Comparison of ENCODE assay signal across 24 cellular contexts in genomic region chr2:26450031-26450635, GRCh38. TPM values are rescaled to one million over a fixed set of nuclear protein-coding genes. Genes with fewer than 3 reads are reported as not detected.
DNase-seq lines count a peak whose midpoint lies in the region; ATAC-seq, FAIRE-seq and TF ChIP-seq lines count a peak whose summit lies in the region.
"Had no signal": no experiment of that assay in that cellular context is flagged by ENCODE, and none has a peak within 500 bp of the region (broad histone marks: within the 10 kb centered on the region; RNA-seq: fewer than 3 reads in every experiment).

No MANE protein-coding gene starts in this region.

- CTCF ChIA-PET in HepG2 (lab: Yijun Ruan, JAX; ENCODE audit: low intra/inter-chr PET ratio, low total read pairs), result no interaction called here

- H3F3A ChIP-seq in neural progenitor cell (ENCODE audit: low read depth), result no peaks in the 10 kb centered on the region

- H3K9ac ChIP-seq in HepG2 (ENCODE audit: insufficient read depth, low read depth, low read length) (no peak overlapping the region), neural progenitor cell (no peak overlapping the region)

- POLR2A ChIA-PET in HepG2 (lab: Yijun Ruan, JAX), result no interaction called here

- H4K20me1 ChIP-seq in HepG2 (ENCODE audit: insufficient read depth, low read length) (no peaks in the 10 kb centered on the region), neural progenitor cell (ENCODE audit: low read depth) (no peaks in the 10 kb centered on the region)

- H3K27me3 ChIP-seq in right lobe of liver (no peaks in the 10 kb centered on the region), HepG2 (ENCODE audit: control insufficient read depth in 1 of 2, insufficient read depth in 2 of 2, low read length in 2 of 2) (peaks cover 0 to 16% of the 10 kb centered on the region in 2 experiments; a peak in 1 of 5 replicates), neural progenitor cell (no peaks in the 10 kb centered on the region), testis (no peaks in the 10 kb centered on the region), prostate gland (replicated peaks; ENCODE audit: insufficient read depth) (no peaks in the 10 kb centered on the region)

- 89% methylated on average over 9 of the region's 13 CpGs for WGBS in right lobe of liver (ENCODE audit: insufficient coverage, low coverage, low lambda C conversion rate, missing lambda C conversion rate)
- 50% methylated on average over 10 of the region's 13 CpGs for WGBS in HepG2 (ENCODE audit: low lambda C conversion rate)
- 94% methylated on average over 13 of the region's 13 CpGs for WGBS in testis, 2 donors
- WGBS in prostate gland, result 85% methylated on average over 13 of the region's 13 CpGs

- H3K36me3 ChIP-seq in right lobe of liver, result no peaks in the 10 kb centered on the region
- H3K36me3 ChIP-seq in HepG2 (replicated peaks in 1 of 2; ENCODE audit: control insufficient read depth in 1 of 2, insufficient read depth in 2 of 2, low read length in 2 of 2), result no peaks in the 10 kb centered on the region
- no peaks in the 10 kb centered on the region for H3K36me3 ChIP-seq in neural progenitor cell
- H3K36me3 ChIP-seq in testis (ENCODE audit: low read depth, missing control alignments), result no peaks in the 10 kb centered on the region
- no peaks in the 10 kb centered on the region for H3K36me3 ChIP-seq in prostate gland
- H3K36me3 ChIP-seq: HAP-1 had no signal

- peaks cover 2% of the 10 kb centered on the region for H3K4me1 Mint-ChIP-seq in neural progenitor cell
- H3K4me1 Mint-ChIP-seq: CD4-positive, alpha-beta memory T cell; GM23338 had no signal

- DNase-seq in right lobe of liver, result peak in 2 of 3 donors; percentile 27 to 32
- no peak for DNase-seq in HepG2 (ENCODE audit: low spot score)
- DNase-seq in neural progenitor cell (ENCODE audit: low spot score), result no peak
- DNase-seq in posterior vena cava (ENCODE audit: low spot score), result peak; percentile 45
- DNase-seq in testis, result peak; percentile 11
- no peak for DNase-seq in prostate gland (ENCODE audit: low spot score)
- DNase-seq in LoVo (ENCODE audit: low spot score), result no peak
- no peak for DNase-seq in GOT3 (lab: John Stamatoyannopoulos, UW)
- DNase-seq: 8988T; C1 segment of cervical spinal cord; CD4-positive, alpha-beta memory T cell; COR-L47; DMS 273 treated with DMSO at 0.1 percent for 48 hours; DMS79; EL; GDM1; HFFc6 had no signal

- H3K4me2 ChIP-seq in HepG2 (ENCODE audit: low read depth, low read length) (no peak overlapping the region), neural progenitor cell (no peak overlapping the region)
- H3K4me2 ChIP-seq: GM23338 had no signal

- H3K79me2 ChIP-seq in HepG2 (ENCODE audit: insufficient read depth, low read length) (no peaks in the 10 kb centered on the region), neural progenitor cell (ENCODE audit: low read depth) (no peaks in the 10 kb centered on the region)

- H3K27ac ChIP-seq in right lobe of liver (no peak overlapping the region), HepG2 (ENCODE audit: extremely low read length, insufficient read depth, low read length) (no peak overlapping the region), neural progenitor cell (no peak overlapping the region), testis (no peak overlapping the region), prostate gland (no peak overlapping the region)

- in situ Hi-C loops in HepG2 (cut with HindIII; ENCODE audit: extremely low pct_ligation_motif_present, low pct_unique_long_range_greater_than_20kb), result no loop called here

- H3K4me3 Mint-ChIP-seq in neural progenitor cell, result no peak overlapping the region
- H3K4me3 Mint-ChIP-seq: CD4-positive, alpha-beta memory T cell; GM23338; HFFc6 had no signal

- H3K9me3 ChIP-seq in right lobe of liver (no peaks in the 10 kb centered on the region), HepG2 (ENCODE audit: low read length) (no peaks in the 10 kb centered on the region), neural progenitor cell (ENCODE audit: low read depth) (no peaks in the 10 kb centered on the region), testis (no peaks in the 10 kb centered on the region), prostate gland (no peaks in the 10 kb centered on the region)
- H3K9me3 ChIP-seq: HAP-1 had no signal

- H3K27me3 Mint-ChIP-seq in neural progenitor cell (ENCODE audit: insufficient read depth, low read depth), result peaks cover 14% of the 10 kb centered on the region

- ATAC-seq in right lobe of liver (no peak), HepG2 (no peak)
- ATAC-seq: GM12878, GM23338 had no signal

- H3K9me3 Mint-ChIP-seq in neural progenitor cell, result no peaks in the 10 kb centered on the region
- H3K9me3 Mint-ChIP-seq: GM23338 had no signal

- H3K36me3 Mint-ChIP-seq in neural progenitor cell, result peaks cover 6% of the 10 kb centered on the region
- H3K36me3 Mint-ChIP-seq: CD4-positive, alpha-beta memory T cell had no signal

- no peak overlapping the region for H2AFZ ChIP-seq in HepG2 (ENCODE audit: low read length)
- H2AFZ ChIP-seq in neural progenitor cell (replicated peaks), result no peak overlapping the region
- H2AFZ ChIP-seq: GM23338 had no signal

- no peaks in the 10 kb centered on the region for H3K4me1 ChIP-seq in right lobe of liver
- H3K4me1 ChIP-seq in HepG2 (ENCODE audit: insufficient read depth, low read length), result peaks cover 3% of the 10 kb centered on the region
- H3K4me1 ChIP-seq in neural progenitor cell, result peaks cover 1% of the 10 kb centered on the region
- H3K4me1 ChIP-seq in testis, result no peaks in the 10 kb centered on the region
- no peaks in the 10 kb centered on the region for H3K4me1 ChIP-seq in prostate gland (replicated peaks)
- H3K4me1 ChIP-seq: HAP-1 had no signal

- H3K4me3 ChIP-seq in right lobe of liver (no peak overlapping the region), HepG2 (replicated peaks in 1 of 3; ENCODE audit: insufficient read depth in 1 of 3, low read depth in 2 of 3, low read length in 3 of 3) (no peak overlapping the region), neural progenitor cell (no peak overlapping the region), testis (no peak overlapping the region), prostate gland (no peak overlapping the region)
- H3K4me3 ChIP-seq: GM12878, GM23338, HAP-1 had no signal

- TF ChIP-seq EP300 in HepG2 (IDR thresholded peaks at IDR 0.05; ENCODE audit: low read depth in 2 of 2, low read length in 2 of 2), result no peak
- no peak for TF ChIP-seq EP300 in HepG2 (CRISPR knock-in tag; IDR thresholded peaks at IDR 0.05; ENCODE audit: borderline replicate concordance)

- no TSS peak for BruUV-seq in HepG2 (replicated peaks; lab: Mats Ljungman, UMichigan)

- H3K27ac Mint-ChIP-seq in neural progenitor cell, result peak overlapping the region; percentile 40
- H3K27ac Mint-ChIP-seq: CD4-positive, alpha-beta memory T cell; GM23338; HFFc6 had no signal

- TF ChIP-seq POLR2A in right lobe of liver (IDR thresholded peaks at IDR 0.05) (no peak), HepG2 (IDR thresholded peaks at IDR 0.05; ENCODE audit: insufficient read depth in 1 of 2, low read depth in 2 of 2, low read length in 2 of 2) (no peak), testis (IDR thresholded peaks at IDR 0.05) (no peak), prostate gland (IDR thresholded peaks at IDR 0.05) (no peak)

- no peak for FAIRE-seq in HepG2 (lab: Jason Lieb, UNC)
- FAIRE-seq: D721Med, GM12878, GM18507, H54 had no signal

- intact Hi-C loops in right lobe of liver (cut with DNase I), result no loop called here
- intact Hi-C loops in HepG2 (cut with micrococcal nuclease; ENCODE audit: unreplicated experiment), result no loop called here
- intact Hi-C loops in posterior vena cava (cut with DNase I), result no loop called here
- intact Hi-C loops in testis (cut with DNase I; ENCODE audit: low total_unique reads), result no loop called here
- intact Hi-C loops in prostate gland (cut with DNase I), result no loop called here

- TF ChIP-seq CTCF in right lobe of liver (IDR thresholded peaks at IDR 0.05) (no peak), HepG2 (CRISPR knock-in tag; IDR thresholded peaks at IDR 0.05) (no peak), neural progenitor cell (IDR thresholded peaks at IDR 0.05) (no peak), testis (IDR thresholded peaks at IDR 0.05) (no peak), prostate gland (IDR thresholded peaks at IDR 0.05) (no peak)

- no peak for TF ChIP-seq RAD21 in HepG2 (CRISPR knock-in tag; IDR thresholded peaks at IDR 0.05)

RNA-seq across cellular contexts. Expression of gene OTOF, which starts 27.8 kb away (rescaled TPM):
- total RNA-seq in right lobe of liver (under 1 TPM in 2 of 6 experiments, not detected in 4; 0.06 to 0.12 TPM), HepG2 (2016; rRNA removed; fragmentation: Illumina TruSeq; extraction: Trizol) (0.04 TPM in 1 of 2 replicates, not detected in the other), neural progenitor cell (ENCODE audit: low replicate concordance) (0.36 and 0.84 TPM in 2 replicates), posterior vena cava (under 1 TPM; 0.29 to 0.32 TPM), testis (1 to 10 TPM; 1.7 to 2.2 TPM), prostate gland (under 1 TPM in 1 of 2 donors, not detected in 1; 0.68 TPM)
- 0.09 TPM in 1 of 2 replicates, not detected in the other for total RNA-seq in HepG2 (2016; cell fraction: cytosol; rRNA removed; fragmentation: Illumina TruSeq; extraction: Trizol; ENCODE audit: low read depth)
- 0.04 TPM in 1 of 2 replicates, not detected in the other for total RNA-seq in HepG2 (2016; cell fraction: insoluble cytoplasmic fraction; rRNA removed; fragmentation: Illumina TruSeq; extraction: Trizol)
- 0.03 TPM in 1 of 2 replicates, not detected in the other for total RNA-seq in HepG2 (2016; cell fraction: membrane; rRNA removed; fragmentation: Illumina TruSeq; extraction: Trizol)
- total RNA-seq in HepG2 (2016; cell fraction: nucleus; rRNA removed; fragmentation: Illumina TruSeq; extraction: Trizol), result 0.06 TPM in 1 of 2 replicates, not detected in the other
- polyA plus RNA-seq in HepG2 (2011; rRNA removed) (not detected in 2 replicates), testis (ENCODE audit: insufficient read depth, low read depth, low replicate concordance) (1.6 TPM)
- 0.01 TPM in 2 replicates for polyA plus RNA-seq in HepG2 (2011; cell fraction: cytosol; rRNA removed)
- polyA plus RNA-seq in HepG2 (2011; cell fraction: nucleus; rRNA removed), result 0.12 and 0.26 TPM in 2 replicates
- 0.05 TPM in 1 of 2 replicates, not detected in the other for polyA plus RNA-seq in HepG2 (2012)
- not detected in 2 replicates for polyA plus RNA-seq in HepG2 (2016; cell fraction: cytosol; fragmentation: Illumina TruSeq; extraction: Trizol; ENCODE audit: low read depth)
- polyA plus RNA-seq in HepG2 (2016; cell fraction: insoluble cytoplasmic fraction; fragmentation: Illumina TruSeq; extraction: Trizol; ENCODE audit: low read depth), result 0.04 TPM in 1 of 2 replicates, not detected in the other
- polyA plus RNA-seq in HepG2 (2016; cell fraction: membrane; fragmentation: Illumina TruSeq; extraction: Trizol; ENCODE audit: low read depth), result not detected in 2 replicates
- polyA plus RNA-seq in HepG2 (2016; cell fraction: nucleus; fragmentation: Illumina TruSeq; extraction: Trizol; ENCODE audit: insufficient read depth, low read depth), result 0.33 TPM in 1 of 2 replicates, not detected in the other
- polyA minus RNA-seq in HepG2 (2011; rRNA and poly(A)+ RNA removed; ENCODE audit: low replicate concordance), result 0.02 TPM in 1 of 2 replicates, not detected in the other
- not detected in 2 replicates for polyA minus RNA-seq in HepG2 (2011; cell fraction: cytosol; rRNA and poly(A)+ RNA removed)
- not detected in 2 replicates for polyA minus RNA-seq in HepG2 (2011; cell fraction: nucleus; rRNA and poly(A)+ RNA removed)
- total RNA-seq: A673 had no signal

RNA-seq across cellular contexts. Expression of gene DRC1, which starts 48.4 kb away (rescaled TPM):
- total RNA-seq in right lobe of liver, result under 1 TPM in 2 of 6 experiments, not detected in 4; 0.31 TPM
- total RNA-seq in HepG2 (2016; rRNA removed; fragmentation: Illumina TruSeq; extraction: Trizol), result 0.07 and 0.08 TPM in 2 replicates
- 0.18 and 0.30 TPM in 2 replicates for total RNA-seq in HepG2 (2016; cell fraction: cytosol; rRNA removed; fragmentation: Illumina TruSeq; extraction: Trizol; ENCODE audit: low read depth)
- not detected in 2 replicates for total RNA-seq in HepG2 (2016; cell fraction: insoluble cytoplasmic fraction; rRNA removed; fragmentation: Illumina TruSeq; extraction: Trizol)
- total RNA-seq in HepG2 (2016; cell fraction: membrane; rRNA removed; fragmentation: Illumina TruSeq; extraction: Trizol), result 0.07 and 0.09 TPM in 2 replicates
- total RNA-seq in HepG2 (2016; cell fraction: nucleus; rRNA removed; fragmentation: Illumina TruSeq; extraction: Trizol), result not detected in 2 replicates
- polyA plus RNA-seq in HepG2 (2011; rRNA removed), result not detected in 2 replicates
- not detected in 2 replicates for polyA plus RNA-seq in HepG2 (2011; cell fraction: cytosol; rRNA removed)
- not detected in 2 replicates for polyA plus RNA-seq in HepG2 (2011; cell fraction: nucleus; rRNA removed)
- polyA plus RNA-seq in HepG2 (2012), result not detected in 2 replicates
- polyA plus RNA-seq in HepG2 (2016; cell fraction: cytosol; fragmentation: Illumina TruSeq; extraction: Trizol; ENCODE audit: low read depth), result 0.11 and 0.16 TPM in 2 replicates
- not detected in 2 replicates for polyA plus RNA-seq in HepG2 (2016; cell fraction: insoluble cytoplasmic fraction; fragmentation: Illumina TruSeq; extraction: Trizol; ENCODE audit: low read depth)
- polyA plus RNA-seq in HepG2 (2016; cell fraction: membrane; fragmentation: Illumina TruSeq; extraction: Trizol; ENCODE audit: low read depth), result 0.08 TPM in 1 of 2 replicates, not detected in the other
- not detected in 2 replicates for polyA plus RNA-seq in HepG2 (2016; cell fraction: nucleus; fragmentation: Illumina TruSeq; extraction: Trizol; ENCODE audit: insufficient read depth, low read depth)
- polyA minus RNA-seq in HepG2 (2011; rRNA and poly(A)+ RNA removed; ENCODE audit: low replicate concordance), result 0.22 TPM in 1 of 2 replicates, not detected in the other
- polyA minus RNA-seq in HepG2 (2011; cell fraction: cytosol; rRNA and poly(A)+ RNA removed), result not detected in 2 replicates
- not detected in 2 replicates for polyA minus RNA-seq in HepG2 (2011; cell fraction: nucleus; rRNA and poly(A)+ RNA removed)
- total RNA-seq in neural progenitor cell (ENCODE audit: low replicate concordance), result 0.56 TPM in 1 of 2 replicates, not detected in the other
- total RNA-seq in posterior vena cava, result not detected
- total RNA-seq in testis, result 10 to 100 TPM in 1 of 2 donors, 1 to 10 TPM in 1; 8.8 to 18.7 TPM
- 67.3 TPM for polyA plus RNA-seq in testis (ENCODE audit: insufficient read depth, low read depth, low replicate concordance)
- total RNA-seq in prostate gland, result 1 to 10 TPM in 1 of 2 donors, not detected in 1; 3.8 TPM
- total RNA-seq: A673; CD4-positive, alpha-beta memory T cell; GM12878; GM23338; HFFc6 had no signal
- polyA plus RNA-seq: CD4-positive, alpha-beta memory T cell had no signal

Comparison
In these comparisons a context has a peak if more than half of its experiments do, and no peak if none do; other contexts are left out.
1. DNase-seq: peak in right lobe of liver (2 of 3), posterior vena cava (single experiment) and testis (single experiment); none in HepG2 (single experiment), neural progenitor cell (single experiment), prostate gland (single experiment), LoVo (single experiment) and GOT3 (single experiment).